1 cellular context compared by ENCODE assay signal in genomic region chr5:60715201-60715928, GRCh38. TPM values are rescaled to one million over a fixed set of nuclear protein-coding genes. Genes with fewer than 3 reads are reported as not detected.
"Had no signal": no experiment of that assay in that cellular context is flagged by ENCODE, and none has a peak within 500 bp of the region (broad histone marks: within the 10 kb centered on the region; RNA-seq: fewer than 3 reads in every experiment).

No MANE protein-coding gene starts in this region.

RNA-seq across cellular contexts. Expression of gene DEPDC1B, which starts 15.4 kb away (rescaled TPM):
- total RNA-seq: cardiac septum had no signal
